Comparison of ENCODE assay signal across 14 cellular contexts in the genomic region with DNA sequence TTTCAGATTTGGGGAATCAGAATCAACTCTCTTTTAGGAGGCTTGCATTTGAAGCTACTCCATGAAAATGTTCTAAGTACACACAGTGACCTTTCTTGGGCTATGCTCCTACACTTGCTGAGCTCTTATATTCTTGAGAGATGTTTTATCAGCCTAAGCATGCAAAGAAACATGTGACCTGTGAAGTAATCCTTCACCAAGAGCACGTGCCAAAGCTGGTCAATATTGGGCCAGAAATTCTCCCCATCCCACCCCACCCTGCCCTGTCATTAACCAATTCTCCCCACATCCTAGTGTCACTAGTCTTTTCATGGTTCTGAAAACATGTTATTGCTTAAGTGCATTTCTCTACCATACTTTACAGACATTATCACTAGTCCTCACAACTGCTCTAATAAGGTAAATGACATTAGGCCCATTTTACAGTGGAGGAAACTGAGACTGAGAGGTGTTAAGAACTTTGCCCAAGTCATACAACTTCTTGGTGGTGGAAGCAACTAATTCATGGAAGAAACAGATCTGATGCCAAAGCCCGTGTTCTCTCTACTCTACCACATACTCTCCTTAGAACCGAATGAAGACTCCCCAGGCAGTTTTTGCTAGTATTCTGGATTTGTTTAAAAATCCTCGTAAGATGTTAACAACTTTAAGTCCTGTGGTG.
DNase-seq lines count a peak whose midpoint lies in the region; ATAC-seq and TF ChIP-seq lines count a peak whose summit lies in the region.
"Had no signal": no experiment of that assay in that cellular context is flagged by ENCODE, and none has a peak within 500 bp of the region (broad histone marks: within the 10 kb centered on the region; RNA-seq: fewer than 3 reads in every experiment).

No MANE protein-coding gene starts in this region.

- no peaks in the 10 kb centered on the region for H4K20me1 ChIP-seq in smooth muscle cell (ENCODE audit: low read depth)

- 37 to 46% methylated on average over 4 of the region's 4 CpGs for WGBS in esophagus squamous epithelium, 2 donors
- WGBS in smooth muscle cell (ENCODE audit: low lambda C conversion rate): 60% methylated on average over 4 of the region's 4 CpGs

- ATAC-seq in effector memory CD8-positive, alpha-beta T cell (replicated peaks): no peak

- H3K27me3 ChIP-seq in esophagus squamous epithelium (no peaks in the 10 kb centered on the region), smooth muscle cell (ENCODE audit: low read depth) (no peaks in the 10 kb centered on the region)

- no peak overlapping the region for H3K4me2 ChIP-seq in smooth muscle cell

- H3K4me1 ChIP-seq in esophagus squamous epithelium (peaks cover 9 to 28% (median 16%) of the 10 kb centered on the region in 3 donors), smooth muscle cell (ENCODE audit: low read depth) (peaks cover 14% of the 10 kb centered on the region)

- H3K36me3 Mint-ChIP-seq in CD14-positive monocyte: peaks cover 0 to 7% of the 10 kb centered on the region in 2 donors
- H3K36me3 Mint-ChIP-seq in osteocyte (ENCODE audit: unreplicated experiment): no peaks in the 10 kb centered on the region
- peaks cover 4% of the 10 kb centered on the region for H3K36me3 Mint-ChIP-seq in effector memory CD8-positive, alpha-beta T cell (ENCODE audit: insufficient read depth)
- H3K36me3 Mint-ChIP-seq: activated naive CD4-positive, alpha-beta T cell treated with anti-CD3 and anti-CD28 coated beads, Interleukin-2, amount 50 U/mL, for 24 hours had no signal

- peak overlapping the region; percentile 96 for H3K27ac ChIP-seq in KOPT-K1 (ENCODE audit: low read depth, low read length, poor library complexity, severe bottlenecking)
- H3K27ac ChIP-seq in esophagus squamous epithelium: peak overlapping the region; percentile 7 to 77 (median 46)
- H3K27ac ChIP-seq in smooth muscle cell (ENCODE audit: low read depth): peak overlapping the region; percentile 89
- H3K27ac ChIP-seq: SK-N-MC had no signal

- peaks cover 0 to 3% (median 0%) of the 10 kb centered on the region in 3 donors for H3K27me3 Mint-ChIP-seq in CD14-positive monocyte (ENCODE audit: low read depth in 3 of 3)
- H3K27me3 Mint-ChIP-seq in osteocyte (ENCODE audit: unreplicated experiment): no peaks in the 10 kb centered on the region
- no peaks in the 10 kb centered on the region for H3K27me3 Mint-ChIP-seq in effector memory CD8-positive, alpha-beta T cell
- H3K27me3 Mint-ChIP-seq: activated B cell treated with CpG ODN at 0.5 μM for 24 hours; activated naive CD4-positive, alpha-beta T cell treated with anti-CD3 and anti-CD28 coated beads, Interleukin-2, amount 50 U/mL, for 24 hours; central memory CD8-positive, alpha-beta T cell had no signal

- H3K9me3 ChIP-seq in KOPT-K1 (ENCODE audit: insufficient read depth, low read length, poor library complexity, severe bottlenecking) (no peaks in the 10 kb centered on the region), esophagus squamous epithelium (no peaks in the 10 kb centered on the region), smooth muscle cell (replicated peaks; ENCODE audit: low read depth) (no peaks in the 10 kb centered on the region)

- intact Hi-C loops in CD14-positive monocyte (cut with micrococcal nuclease) (no loop called here), esophagus squamous epithelium (cut with DNase I) (no loop called here)

- peaks cover 19% of the 10 kb centered on the region for H3F3A ChIP-seq in smooth muscle cell (ENCODE audit: low read depth)

- TF ChIP-seq CTCF in CD14-positive monocyte (IDR thresholded peaks at IDR 0.05) (no peak), esophagus squamous epithelium (IDR thresholded peaks at IDR 0.05) (no peak), smooth muscle cell (IDR thresholded peaks at IDR 0.05; ENCODE audit: borderline replicate concordance, insufficient read depth, poor library complexity, severe bottlenecking) (no peak), osteocyte (IDR thresholded peaks at IDR 0.05) (no peak)

- TF ChIP-seq POLR2A in esophagus squamous epithelium (IDR thresholded peaks at IDR 0.05): no peak

- H3K9me3 Mint-ChIP-seq in CD14-positive monocyte (peaks cover 0 to 2% (median 0%) of the 10 kb centered on the region in 7 donors), osteocyte (ENCODE audit: unreplicated experiment) (peaks cover 5% of the 10 kb centered on the region)
- peaks cover 0 to 8% of the 10 kb centered on the region in 2 donors for H3K9me3 Mint-ChIP-seq in effector memory CD8-positive, alpha-beta T cell

- H3K27ac Mint-ChIP-seq in CD14-positive monocyte (peak overlapping the region; percentile 92 to 98 (median 97)), osteocyte (ENCODE audit: unreplicated experiment) (no peak overlapping the region)
- H3K27ac Mint-ChIP-seq in effector memory CD8-positive, alpha-beta T cell: no peak overlapping the region
- H3K27ac Mint-ChIP-seq: activated B cell treated with CpG ODN at 0.5 μM for 24 hours, H9 had no signal

- H3K36me3 ChIP-seq in KOPT-K1 (ENCODE audit: insufficient read depth, low read length): no peaks in the 10 kb centered on the region
- no peaks in the 10 kb centered on the region for H3K36me3 ChIP-seq in esophagus squamous epithelium
- H3K36me3 ChIP-seq in smooth muscle cell (ENCODE audit: low read depth): no peaks in the 10 kb centered on the region

- H3K4me3 ChIP-seq in esophagus squamous epithelium: no peak overlapping the region
- no peak overlapping the region for H3K4me3 ChIP-seq in smooth muscle cell
- H3K4me3 ChIP-seq: SK-N-MC had no signal

- no peak overlapping the region for H3K9ac ChIP-seq in smooth muscle cell (ENCODE audit: low read depth)

- DNase-seq in CD14-positive monocyte (ENCODE audit: low spot score): no peak
- DNase-seq in esophagus squamous epithelium (lab: John Stamatoyannopoulos, UW): no peak
- DNase-seq in smooth muscle cell (lab: John Stamatoyannopoulos, UW; ENCODE audit: unreplicated experiment): no peak
- DNase-seq in osteocyte (ENCODE audit: extremely low spot score, unreplicated experiment): no peak
- DNase-seq in effector CD4-positive, alpha-beta T cell: no peak
- DNase-seq in effector memory CD8-positive, alpha-beta T cell: no peak
- DNase-seq in stimulated activated CD4-positive, alpha-beta T cell treated with anti-CD3 and anti-CD28 coated beads, Interleukin-4, amount 100 ng/mL, for 1 hour: no peak
- DNase-seq: activated B cell treated with CpG ODN at 0.5 μM for 24 hours, H9, NCI-H1417 treated with DMSO at 0.1 percent for 48 hours had no signal

- H3K4me3 Mint-ChIP-seq in CD14-positive monocyte (peak overlapping the region in 1 of 2 donors; percentile 51), osteocyte (ENCODE audit: unreplicated experiment) (no peak overlapping the region)
- H3K4me3 Mint-ChIP-seq in effector memory CD8-positive, alpha-beta T cell: no peak overlapping the region
- H3K4me3 Mint-ChIP-seq: activated B cell treated with CpG ODN at 0.5 μM for 24 hours; activated naive CD4-positive, alpha-beta T cell treated with anti-CD3 and anti-CD28 coated beads, Interleukin-2, amount 50 U/mL, for 24 hours; central memory CD8-positive, alpha-beta T cell; H9 had no signal

- H3K4me1 Mint-ChIP-seq in CD14-positive monocyte (peaks cover 87% of the 10 kb centered on the region), osteocyte (ENCODE audit: unreplicated experiment) (peaks cover 22% of the 10 kb centered on the region)
- peaks cover 26 to 35% of the 10 kb centered on the region in 2 donors for H3K4me1 Mint-ChIP-seq in effector memory CD8-positive, alpha-beta T cell (ENCODE audit: low read depth in 2 of 2)
- H3K4me1 Mint-ChIP-seq: H9 had no signal

- no peaks in the 10 kb centered on the region for H3K79me2 ChIP-seq in smooth muscle cell (ENCODE audit: low read depth)

- H2AFZ ChIP-seq in smooth muscle cell (ENCODE audit: low read depth): no peak overlapping the region

Comparison
In these comparisons a context has a peak if more than half of its experiments do, and no peak if none do; other contexts are left out.
1. H3K27ac Mint-ChIP-seq: peak in CD14-positive monocyte (7 of 7); none in osteocyte (single experiment) and effector memory CD8-positive, alpha-beta T cell (0 of 2).
2. H3K27ac ChIP-seq: peak in every context shown above with its lines; median percentile 96 in KOPT-K1; 89 in smooth muscle cell; 46 in esophagus squamous epithelium.